3 cellular contexts compared by ENCODE assay signal in the genomic region with DNA sequence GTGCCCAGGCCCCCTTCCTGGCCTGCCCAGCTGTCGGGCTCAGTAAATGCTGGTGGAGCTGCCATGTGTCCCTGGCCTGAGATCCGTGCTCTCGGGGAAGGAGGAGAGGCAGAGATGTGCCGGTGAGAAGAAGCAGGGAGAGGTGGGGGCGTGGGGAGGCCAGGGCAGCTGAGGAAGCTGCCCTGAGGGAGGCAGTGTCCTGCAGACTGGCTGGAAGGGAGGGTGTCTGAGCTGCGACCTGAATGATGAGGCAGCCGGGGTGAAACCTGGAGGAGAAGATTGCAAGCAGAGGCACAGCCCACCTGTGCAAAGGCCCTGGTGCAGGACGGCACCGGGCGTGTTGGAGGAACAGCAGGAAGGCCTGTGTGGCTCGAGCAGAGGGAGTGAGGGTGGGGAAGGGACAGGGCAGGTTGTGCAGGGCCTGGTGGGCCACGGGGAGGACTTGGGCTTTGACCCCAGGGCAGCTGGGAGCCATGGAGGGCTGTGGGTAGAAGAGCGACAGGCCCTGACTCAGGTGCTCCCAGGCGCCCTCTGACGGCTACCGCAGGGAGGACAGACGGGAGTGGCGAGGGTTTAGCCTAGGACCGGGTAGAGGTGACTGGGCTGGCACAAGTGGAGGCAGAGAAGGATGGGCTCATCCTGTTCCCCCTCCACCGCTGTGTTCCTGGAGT.
TF ChIP-seq lines count a peak whose summit lies in the region.

No MANE protein-coding gene starts in this region.

TF ChIP-seq in IMR-90, 13 proteins besides CTCF, POLR2A, EP300 and RAD21:
- TF ChIP-seq SMC3 (IDR thresholded peaks at IDR 0.05; ENCODE audit: low read depth, low read length) (peak; percentile 50), MAZ (IDR thresholded peaks at IDR 0.05; ENCODE audit: borderline replicate concordance, low read depth, low read length) (no peak), NFE2L2 (IDR thresholded peaks at IDR 0.05; ENCODE audit: low read depth, low read length) (no peak)
- TF ChIP-seq, protein P1, sequence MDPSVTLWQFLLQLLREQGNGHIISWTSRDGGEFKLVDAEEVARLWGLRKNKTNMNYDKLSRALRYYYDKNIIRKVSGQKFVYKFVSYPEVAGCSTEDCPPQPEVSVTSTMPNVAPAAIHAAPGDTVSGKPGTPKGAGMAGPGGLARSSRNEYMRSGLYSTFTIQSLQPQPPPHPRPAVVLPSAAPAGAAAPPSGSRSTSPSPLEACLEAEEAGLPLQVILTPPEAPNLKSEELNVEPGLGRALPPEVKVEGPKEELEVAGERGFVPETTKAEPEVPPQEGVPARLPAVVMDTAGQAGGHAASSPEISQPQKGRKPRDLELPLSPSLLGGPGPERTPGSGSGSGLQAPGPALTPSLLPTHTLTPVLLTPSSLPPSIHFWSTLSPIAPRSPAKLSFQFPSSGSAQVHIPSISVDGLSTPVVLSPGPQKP (IDR thresholded peaks at IDR 0.05; ENCODE audit: borderline replicate concordance, low read depth, low read length): no peak

TF ChIP-seq in WTC11, 78 proteins besides CTCF, POLR2A, EP300 and RAD21 (continues in another document):
- TF ChIP-seq ZNF423 (CRISPR knock-in tag; IDR thresholded peaks at IDR 0.05) (no peak), GTF2I (CRISPR knock-in tag; conservative IDR thresholded peaks at IDR 0.05) (peak; percentile 99), TP53 (CRISPR knock-in tag; IDR thresholded peaks at IDR 0.05) (no peak), CREB1 (CRISPR knock-in tag; IDR thresholded peaks at IDR 0.05) (no peak), ZNF416 (CRISPR knock-in tag; IDR thresholded peaks at IDR 0.05) (no peak), ESRRA (CRISPR knock-in tag; IDR thresholded peaks at IDR 0.05; ENCODE audit: borderline replicate concordance) (peak; percentile 45; the same call in 1 of the 2 replicates), CBFB (CRISPR knock-in tag; IDR thresholded peaks at IDR 0.05; ENCODE audit: low read depth) (no peak), PRRX2 (CRISPR knock-in tag; IDR thresholded peaks at IDR 0.05) (peak; percentile 61; the same call in 1 of the 2 replicates), FOXJ3 (CRISPR knock-in tag; IDR thresholded peaks at IDR 0.05; ENCODE audit: borderline replicate concordance) (no peak), SOX15 (CRISPR knock-in tag; IDR thresholded peaks at IDR 0.05) (no peak), KAT7 (CRISPR knock-in tag; IDR thresholded peaks at IDR 0.05; ENCODE audit: borderline replicate concordance) (no peak), ZNF121 (CRISPR knock-in tag; IDR thresholded peaks at IDR 0.05) (peak; percentile 74; the same call in 1 of the 2 replicates)
- TF ChIP-seq, protein P2, sequence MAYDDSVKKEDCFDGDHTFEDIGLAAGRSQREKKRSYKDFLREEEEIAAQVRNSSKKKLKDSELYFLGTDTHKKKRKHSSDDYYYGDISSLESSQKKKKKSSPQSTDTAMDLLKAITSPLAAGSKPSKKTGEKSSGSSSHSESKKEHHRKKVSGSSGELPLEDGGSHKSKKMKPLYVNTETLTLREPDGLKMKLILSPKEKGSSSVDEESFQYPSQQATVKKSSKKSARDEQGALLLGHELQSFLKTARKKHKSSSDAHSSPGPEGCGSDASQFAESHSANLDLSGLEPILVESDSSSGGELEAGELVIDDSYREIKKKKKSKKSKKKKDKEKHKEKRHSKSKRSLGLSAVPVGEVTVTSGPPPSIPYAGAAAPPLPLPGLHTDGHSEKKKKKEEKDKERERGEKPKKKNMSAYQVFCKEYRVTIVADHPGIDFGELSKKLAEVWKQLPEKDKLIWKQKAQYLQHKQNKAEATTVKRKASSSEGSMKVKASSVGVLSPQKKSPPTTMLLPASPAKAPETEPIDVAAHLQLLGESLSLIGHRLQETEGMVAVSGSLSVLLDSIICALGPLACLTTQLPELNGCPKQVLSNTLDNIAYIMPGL (CRISPR knock-in tag; IDR thresholded peaks at IDR 0.05): 0 out of 2 replicates have a peak, but pooled peaks have one; percentile 34
- TF ChIP-seq, protein P3, sequence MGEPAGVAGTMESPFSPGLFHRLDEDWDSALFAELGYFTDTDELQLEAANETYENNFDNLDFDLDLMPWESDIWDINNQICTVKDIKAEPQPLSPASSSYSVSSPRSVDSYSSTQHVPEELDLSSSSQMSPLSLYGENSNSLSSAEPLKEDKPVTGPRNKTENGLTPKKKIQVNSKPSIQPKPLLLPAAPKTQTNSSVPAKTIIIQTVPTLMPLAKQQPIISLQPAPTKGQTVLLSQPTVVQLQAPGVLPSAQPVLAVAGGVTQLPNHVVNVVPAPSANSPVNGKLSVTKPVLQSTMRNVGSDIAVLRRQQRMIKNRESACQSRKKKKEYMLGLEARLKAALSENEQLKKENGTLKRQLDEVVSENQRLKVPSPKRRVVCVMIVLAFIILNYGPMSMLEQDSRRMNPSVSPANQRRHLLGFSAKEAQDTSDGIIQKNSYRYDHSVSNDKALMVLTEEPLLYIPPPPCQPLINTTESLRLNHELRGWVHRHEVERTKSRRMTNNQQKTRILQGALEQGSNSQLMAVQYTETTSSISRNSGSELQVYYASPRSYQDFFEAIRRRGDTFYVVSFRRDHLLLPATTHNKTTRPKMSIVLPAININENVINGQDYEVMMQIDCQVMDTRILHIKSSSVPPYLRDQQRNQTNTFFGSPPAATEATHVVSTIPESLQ (CRISPR knock-in tag; IDR thresholded peaks at IDR 0.05): no peak
- TF ChIP-seq, protein P4, sequence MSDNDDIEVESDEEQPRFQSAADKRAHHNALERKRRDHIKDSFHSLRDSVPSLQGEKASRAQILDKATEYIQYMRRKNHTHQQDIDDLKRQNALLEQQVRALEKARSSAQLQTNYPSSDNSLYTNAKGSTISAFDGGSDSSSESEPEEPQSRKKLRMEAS (CRISPR knock-in tag; IDR thresholded peaks at IDR 0.05): no peak
- TF ChIP-seq, protein P5, sequence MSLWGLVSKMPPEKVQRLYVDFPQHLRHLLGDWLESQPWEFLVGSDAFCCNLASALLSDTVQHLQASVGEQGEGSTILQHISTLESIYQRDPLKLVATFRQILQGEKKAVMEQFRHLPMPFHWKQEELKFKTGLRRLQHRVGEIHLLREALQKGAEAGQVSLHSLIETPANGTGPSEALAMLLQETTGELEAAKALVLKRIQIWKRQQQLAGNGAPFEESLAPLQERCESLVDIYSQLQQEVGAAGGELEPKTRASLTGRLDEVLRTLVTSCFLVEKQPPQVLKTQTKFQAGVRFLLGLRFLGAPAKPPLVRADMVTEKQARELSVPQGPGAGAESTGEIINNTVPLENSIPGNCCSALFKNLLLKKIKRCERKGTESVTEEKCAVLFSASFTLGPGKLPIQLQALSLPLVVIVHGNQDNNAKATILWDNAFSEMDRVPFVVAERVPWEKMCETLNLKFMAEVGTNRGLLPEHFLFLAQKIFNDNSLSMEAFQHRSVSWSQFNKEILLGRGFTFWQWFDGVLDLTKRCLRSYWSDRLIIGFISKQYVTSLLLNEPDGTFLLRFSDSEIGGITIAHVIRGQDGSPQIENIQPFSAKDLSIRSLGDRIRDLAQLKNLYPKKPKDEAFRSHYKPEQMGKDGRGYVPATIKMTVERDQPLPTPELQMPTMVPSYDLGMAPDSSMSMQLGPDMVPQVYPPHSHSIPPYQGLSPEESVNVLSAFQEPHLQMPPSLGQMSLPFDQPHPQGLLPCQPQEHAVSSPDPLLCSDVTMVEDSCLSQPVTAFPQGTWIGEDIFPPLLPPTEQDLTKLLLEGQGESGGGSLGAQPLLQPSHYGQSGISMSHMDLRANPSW (CRISPR knock-in tag; conservative IDR thresholded peaks at IDR 0.05; ENCODE audit: low read depth): no peak
- TF ChIP-seq, protein P6, sequence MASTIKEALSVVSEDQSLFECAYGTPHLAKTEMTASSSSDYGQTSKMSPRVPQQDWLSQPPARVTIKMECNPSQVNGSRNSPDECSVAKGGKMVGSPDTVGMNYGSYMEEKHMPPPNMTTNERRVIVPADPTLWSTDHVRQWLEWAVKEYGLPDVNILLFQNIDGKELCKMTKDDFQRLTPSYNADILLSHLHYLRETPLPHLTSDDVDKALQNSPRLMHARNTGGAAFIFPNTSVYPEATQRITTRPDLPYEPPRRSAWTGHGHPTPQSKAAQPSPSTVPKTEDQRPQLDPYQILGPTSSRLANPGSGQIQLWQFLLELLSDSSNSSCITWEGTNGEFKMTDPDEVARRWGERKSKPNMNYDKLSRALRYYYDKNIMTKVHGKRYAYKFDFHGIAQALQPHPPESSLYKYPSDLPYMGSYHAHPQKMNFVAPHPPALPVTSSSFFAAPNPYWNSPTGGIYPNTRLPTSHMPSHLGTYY (CRISPR knock-in tag; IDR thresholded peaks at IDR 0.05): 0 out of 2 replicates have a peak, but pooled peaks have one; percentile 57

TF ChIP-seq in HepG2, 621 proteins besides CTCF, POLR2A, EP300 and RAD21 (continues in another document):
- TF ChIP-seq THAP11 (CRISPR knock-in tag; IDR thresholded peaks at IDR 0.05) (0 out of 2 replicates have a peak, but pooled peaks have one; percentile 16), ZNF441 (CRISPR knock-in tag; IDR thresholded peaks at IDR 0.05; ENCODE audit: borderline replicate concordance) (no peak), PCBP2 (optimal IDR thresholded peaks at IDR 0.05; ENCODE audit: low read depth, low read length, poor library complexity, severe bottlenecking) (no peak), ZNF335 (CRISPR knock-in tag; IDR thresholded peaks at IDR 0.05) (0 out of 2 replicates have a peak, but pooled peaks have one; percentile 67), SKI (IDR thresholded peaks at IDR 0.05; ENCODE audit: partially characterized antibody) (no peak), ASH2L (IDR thresholded peaks at IDR 0.05; ENCODE audit: insufficient read length, low read depth, low read length) (no peak), SMC3 (IDR thresholded peaks at IDR 0.05; ENCODE audit: low read length) (peak; percentile 26; the same call in 1 of the 2 replicates), NCOA1 (CRISPR knock-in tag; IDR thresholded peaks at IDR 0.05) (no peak), ZNF225 (CRISPR knock-in tag; IDR thresholded peaks at IDR 0.05) (peak; percentile 48; the same call in 1 of the 2 replicates), RBM22 (optimal IDR thresholded peaks at IDR 0.05; ENCODE audit: low read length) (peak; percentile 65), ZNF430 (CRISPR knock-in tag; IDR thresholded peaks at IDR 0.05) (0 out of 2 replicates have a peak, but pooled peaks have one; percentile 33), AKAP8 (CRISPR knock-in tag; IDR thresholded peaks at IDR 0.05) (peak; percentile 85; the same call in 1 of the 2 replicates), FOXP1 (IDR thresholded peaks at IDR 0.05) (no peak), FOXP1 (CRISPR knock-in tag; IDR thresholded peaks at IDR 0.05) (no peak), TCF12 (IDR thresholded peaks at IDR 0.05) (no peak), TCF12 (CRISPR knock-in tag; IDR thresholded peaks at IDR 0.05) (no peak), ZFP36 (IDR thresholded peaks at IDR 0.05; ENCODE audit: borderline replicate concordance, low read depth, low read length, partially characterized antibody) (peak; percentile 54), NCOA2 (CRISPR knock-in tag; IDR thresholded peaks at IDR 0.05) (no peak), AGO1 (IDR thresholded peaks at IDR 0.05; ENCODE audit: low read depth, low read length, poor library complexity, severe bottlenecking) (peak; percentile 92), PCBP1 (IDR thresholded peaks at IDR 0.05; ENCODE audit: borderline replicate concordance, low read depth, low read length) (peak; percentile 73; the same call in 1 of the 2 replicates), FOXM1 (CRISPR knock-in tag; IDR thresholded peaks at IDR 0.05) (no peak), ESRRA (CRISPR knock-in tag; IDR thresholded peaks at IDR 0.05; ENCODE audit: low read depth) (no peak), ZMYM2 (CRISPR knock-in tag; IDR thresholded peaks at IDR 0.05) (peak; percentile 75; the same call in 1 of the 2 replicates), PHF5A (CRISPR knock-in tag; IDR thresholded peaks at IDR 0.05; ENCODE audit: low read depth, unreplicated experiment) (no peak), MED13 (CRISPR knock-in tag; IDR thresholded peaks at IDR 0.05) (peak; percentile 23; the same call in 1 of the 2 replicates)
- TF ChIP-seq, protein P7, sequence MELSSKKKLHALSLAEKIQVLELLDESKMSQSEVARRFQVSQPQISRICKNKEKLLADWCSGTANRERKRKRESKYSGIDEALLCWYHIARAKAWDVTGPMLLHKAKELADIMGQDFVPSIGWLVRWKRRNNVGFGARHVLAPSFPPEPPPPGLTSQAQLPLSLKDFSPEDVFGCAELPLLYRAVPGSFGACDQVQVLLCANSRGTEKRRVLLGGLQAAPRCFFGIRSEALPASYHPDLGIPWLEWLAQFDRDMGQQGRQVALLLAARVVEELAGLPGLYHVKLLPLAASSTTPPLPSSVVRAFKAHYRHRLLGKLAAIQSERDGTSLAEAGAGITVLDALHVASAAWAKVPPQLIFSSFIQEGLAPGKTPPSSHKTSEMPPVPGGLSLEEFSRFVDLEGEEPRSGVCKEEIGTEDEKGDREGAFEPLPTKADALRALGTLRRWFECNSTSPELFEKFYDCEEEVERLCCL (CRISPR knock-in tag; IDR thresholded peaks at IDR 0.05; ENCODE audit: borderline replicate concordance): no peak
- TF ChIP-seq, protein P8, sequence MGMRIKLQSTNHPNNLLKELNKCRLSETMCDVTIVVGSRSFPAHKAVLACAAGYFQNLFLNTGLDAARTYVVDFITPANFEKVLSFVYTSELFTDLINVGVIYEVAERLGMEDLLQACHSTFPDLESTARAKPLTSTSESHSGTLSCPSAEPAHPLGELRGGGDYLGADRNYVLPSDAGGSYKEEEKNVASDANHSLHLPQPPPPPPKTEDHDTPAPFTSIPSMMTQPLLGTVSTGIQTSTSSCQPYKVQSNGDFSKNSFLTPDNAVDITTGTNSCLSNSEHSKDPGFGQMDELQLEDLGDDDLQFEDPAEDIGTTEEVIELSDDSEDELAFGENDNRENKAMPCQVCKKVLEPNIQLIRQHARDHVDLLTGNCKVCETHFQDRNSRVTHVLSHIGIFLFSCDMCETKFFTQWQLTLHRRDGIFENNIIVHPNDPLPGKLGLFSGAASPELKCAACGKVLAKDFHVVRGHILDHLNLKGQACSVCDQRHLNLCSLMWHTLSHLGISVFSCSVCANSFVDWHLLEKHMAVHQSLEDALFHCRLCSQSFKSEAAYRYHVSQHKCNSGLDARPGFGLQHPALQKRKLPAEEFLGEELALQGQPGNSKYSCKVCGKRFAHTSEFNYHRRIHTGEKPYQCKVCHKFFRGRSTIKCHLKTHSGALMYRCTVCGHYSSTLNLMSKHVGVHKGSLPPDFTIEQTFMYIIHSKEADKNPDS (CRISPR knock-in tag; IDR thresholded peaks at IDR 0.05): peak; percentile 38; the same call in 1 of the 2 replicates
- TF ChIP-seq, protein P9, sequence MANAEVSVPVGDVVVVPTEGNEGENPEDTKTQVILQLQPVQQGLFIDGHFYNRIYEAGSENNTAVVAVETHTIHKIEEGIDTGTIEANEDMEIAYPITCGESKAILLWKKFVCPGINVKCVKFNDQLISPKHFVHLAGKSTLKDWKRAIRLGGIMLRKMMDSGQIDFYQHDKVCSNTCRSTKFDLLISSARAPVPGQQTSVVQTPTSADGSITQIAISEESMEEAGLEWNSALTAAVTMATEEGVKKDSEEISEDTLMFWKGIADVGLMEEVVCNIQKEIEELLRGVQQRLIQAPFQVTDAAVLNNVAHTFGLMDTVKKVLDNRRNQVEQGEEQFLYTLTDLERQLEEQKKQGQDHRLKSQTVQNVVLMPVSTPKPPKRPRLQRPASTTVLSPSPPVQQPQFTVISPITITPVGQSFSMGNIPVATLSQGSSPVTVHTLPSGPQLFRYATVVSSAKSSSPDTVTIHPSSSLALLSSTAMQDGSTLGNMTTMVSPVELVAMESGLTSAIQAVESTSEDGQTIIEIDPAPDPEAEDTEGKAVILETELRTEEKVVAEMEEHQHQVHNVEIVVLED (CRISPR knock-in tag; IDR thresholded peaks at IDR 0.05; ENCODE audit: borderline replicate concordance): no peak
- TF ChIP-seq, protein P10, sequence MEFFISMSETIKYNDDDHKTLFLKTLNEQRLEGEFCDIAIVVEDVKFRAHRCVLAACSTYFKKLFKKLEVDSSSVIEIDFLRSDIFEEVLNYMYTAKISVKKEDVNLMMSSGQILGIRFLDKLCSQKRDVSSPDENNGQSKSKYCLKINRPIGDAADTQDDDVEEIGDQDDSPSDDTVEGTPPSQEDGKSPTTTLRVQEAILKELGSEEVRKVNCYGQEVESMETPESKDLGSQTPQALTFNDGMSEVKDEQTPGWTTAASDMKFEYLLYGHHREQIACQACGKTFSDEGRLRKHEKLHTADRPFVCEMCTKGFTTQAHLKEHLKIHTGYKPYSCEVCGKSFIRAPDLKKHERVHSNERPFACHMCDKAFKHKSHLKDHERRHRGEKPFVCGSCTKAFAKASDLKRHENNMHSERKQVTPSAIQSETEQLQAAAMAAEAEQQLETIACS (CRISPR knock-in tag; IDR thresholded peaks at IDR 0.05): no peak
